1 cellular context compared by ENCODE assay signal in genomic region chr12:76621582-76622024, GRCh38.
TF ChIP-seq lines count a peak whose summit lies in the region.

No MANE protein-coding gene starts in this region.

TF ChIP-seq in HepG2, 621 proteins besides CTCF, POLR2A, EP300 and RAD21 (continued from another document and continues in another):
- TF ChIP-seq HMGXB3 (CRISPR knock-in tag; IDR thresholded peaks at IDR 0.05; ENCODE audit: borderline replicate concordance) (0 out of 2 replicates have a peak, but pooled peaks have one; percentile 38), RCOR2 (CRISPR knock-in tag; IDR thresholded peaks at IDR 0.05) (peak; percentile 65; the same call in 1 of the 2 replicates), HNRNPLL (IDR thresholded peaks at IDR 0.05; ENCODE audit: low read depth, low read length, poor library complexity, severe bottlenecking) (no peak), RORA (CRISPR knock-in tag; IDR thresholded peaks at IDR 0.05) (no peak), ERF (CRISPR knock-in tag; IDR thresholded peaks at IDR 0.05) (peak; percentile 67; the same call in 1 of the 2 replicates), GATA4 (IDR thresholded peaks at IDR 0.05; ENCODE audit: borderline replicate concordance, low read depth) (0 out of 2 replicates have a peak, but pooled peaks have one; percentile 45), TARDBP (CRISPR knock-in tag; IDR thresholded peaks at IDR 0.05) (peak; percentile 69; the same call in 1 of the 2 replicates), STAG1 (CRISPR knock-in tag; IDR thresholded peaks at IDR 0.05) (peak; percentile 96), RARA (CRISPR knock-in tag; IDR thresholded peaks at IDR 0.05) (peak; percentile 70), TFAP4 (IDR thresholded peaks at IDR 0.05; ENCODE audit: borderline replicate concordance, low read depth) (peak; percentile 70; the same call in 1 of the 2 replicates), NR2F2 (IDR thresholded peaks at IDR 0.05; ENCODE audit: borderline replicate concordance, low read depth) (peak; percentile 53; the same call in 1 of the 2 replicates), ISL2 (CRISPR knock-in tag; IDR thresholded peaks at IDR 0.05) (peak; percentile 87), ZMYM4 (CRISPR knock-in tag; IDR thresholded peaks at IDR 0.05) (peak; percentile 89), HBP1 (CRISPR knock-in tag; IDR thresholded peaks at IDR 0.05; ENCODE audit: low read depth) (no peak), FOXK1 (CRISPR knock-in tag; IDR thresholded peaks at IDR 0.05; ENCODE audit: borderline replicate concordance, low read depth) (peak; percentile 79), SOX6 (IDR thresholded peaks at IDR 0.05) (no peak), SOX6 (CRISPR knock-in tag; IDR thresholded peaks at IDR 0.05) (peak; percentile 100), ZNF383 (CRISPR knock-in tag; IDR thresholded peaks at IDR 0.05; ENCODE audit: borderline replicate concordance) (no peak), GZF1 (CRISPR knock-in tag; IDR thresholded peaks at IDR 0.05) (no peak), PHB2 (IDR thresholded peaks at IDR 0.05; ENCODE audit: partially characterized antibody) (no peak), NR2C2 (CRISPR knock-in tag; IDR thresholded peaks at IDR 0.05; ENCODE audit: borderline replicate concordance) (peak; percentile 25; the same call in 1 of the 2 replicates), ZNF263 (CRISPR knock-in tag; IDR thresholded peaks at IDR 0.05) (no peak), PPARG (CRISPR knock-in tag; conservative IDR thresholded peaks at IDR 0.05) (peak; percentile 100), SP140L (CRISPR knock-in tag; IDR thresholded peaks at IDR 0.05; ENCODE audit: borderline replicate concordance) (no peak), ZFX (CRISPR knock-in tag; IDR thresholded peaks at IDR 0.05; ENCODE audit: low read depth) (no peak), ASH2L (IDR thresholded peaks at IDR 0.05; ENCODE audit: insufficient read length, low read depth, low read length) (peak; percentile 22), ZNF331 (CRISPR knock-in tag; IDR thresholded peaks at IDR 0.05) (peak; percentile 71; the same call in 1 of the 2 replicates), NCOA2 (CRISPR knock-in tag; IDR thresholded peaks at IDR 0.05) (peak; percentile 81), MIXL1 (CRISPR knock-in tag; IDR thresholded peaks at IDR 0.05) (peak; percentile 81), FOXO1 (CRISPR knock-in tag; IDR thresholded peaks at IDR 0.05) (peak; percentile 93), JDP2 (CRISPR knock-in tag; IDR thresholded peaks at IDR 0.05; ENCODE audit: borderline replicate concordance) (no peak), THAP11 (CRISPR knock-in tag; IDR thresholded peaks at IDR 0.05) (peak; percentile 69), PAXIP1 (CRISPR knock-in tag; conservative IDR thresholded peaks at IDR 0.05) (peak; percentile 80), ZNF878 (CRISPR knock-in tag; IDR thresholded peaks at IDR 0.05) (peak; percentile 37; the same call in 1 of the 2 replicates), MAFF (IDR thresholded peaks at IDR 0.05; ENCODE audit: low read depth, low read length) (0 out of 2 replicates have a peak, but pooled peaks have one; percentile 0), FOXK2 (IDR thresholded peaks at IDR 0.05) (peak; percentile 81), NKX3-1 (CRISPR knock-in tag; IDR thresholded peaks at IDR 0.05) (0 out of 2 replicates have a peak, but pooled peaks have one; percentile 48)
- TF ChIP-seq, protein P1, sequence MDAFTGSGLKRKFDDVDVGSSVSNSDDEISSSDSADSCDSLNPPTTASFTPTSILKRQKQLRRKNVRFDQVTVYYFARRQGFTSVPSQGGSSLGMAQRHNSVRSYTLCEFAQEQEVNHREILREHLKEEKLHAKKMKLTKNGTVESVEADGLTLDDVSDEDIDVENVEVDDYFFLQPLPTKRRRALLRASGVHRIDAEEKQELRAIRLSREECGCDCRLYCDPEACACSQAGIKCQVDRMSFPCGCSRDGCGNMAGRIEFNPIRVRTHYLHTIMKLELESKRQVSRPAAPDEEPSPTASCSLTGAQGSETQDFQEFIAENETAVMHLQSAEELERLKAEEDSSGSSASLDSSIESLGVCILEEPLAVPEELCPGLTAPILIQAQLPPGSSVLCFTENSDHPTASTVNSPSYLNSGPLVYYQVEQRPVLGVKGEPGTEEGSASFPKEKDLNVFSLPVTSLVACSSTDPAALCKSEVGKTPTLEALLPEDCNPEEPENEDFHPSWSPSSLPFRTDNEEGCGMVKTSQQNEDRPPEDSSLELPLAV (CRISPR knock-in tag; conservative IDR thresholded peaks at IDR 0.05; ENCODE audit: low read depth), result no peak
- TF ChIP-seq, protein P2, sequence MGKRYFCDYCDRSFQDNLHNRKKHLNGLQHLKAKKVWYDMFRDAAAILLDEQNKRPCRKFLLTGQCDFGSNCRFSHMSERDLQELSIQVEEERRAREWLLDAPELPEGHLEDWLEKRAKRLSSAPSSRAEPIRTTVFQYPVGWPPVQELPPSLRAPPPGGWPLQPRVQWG (CRISPR knock-in tag; IDR thresholded peaks at IDR 0.05; ENCODE audit: borderline replicate concordance, low read depth), result no peak
- TF ChIP-seq, protein P3, sequence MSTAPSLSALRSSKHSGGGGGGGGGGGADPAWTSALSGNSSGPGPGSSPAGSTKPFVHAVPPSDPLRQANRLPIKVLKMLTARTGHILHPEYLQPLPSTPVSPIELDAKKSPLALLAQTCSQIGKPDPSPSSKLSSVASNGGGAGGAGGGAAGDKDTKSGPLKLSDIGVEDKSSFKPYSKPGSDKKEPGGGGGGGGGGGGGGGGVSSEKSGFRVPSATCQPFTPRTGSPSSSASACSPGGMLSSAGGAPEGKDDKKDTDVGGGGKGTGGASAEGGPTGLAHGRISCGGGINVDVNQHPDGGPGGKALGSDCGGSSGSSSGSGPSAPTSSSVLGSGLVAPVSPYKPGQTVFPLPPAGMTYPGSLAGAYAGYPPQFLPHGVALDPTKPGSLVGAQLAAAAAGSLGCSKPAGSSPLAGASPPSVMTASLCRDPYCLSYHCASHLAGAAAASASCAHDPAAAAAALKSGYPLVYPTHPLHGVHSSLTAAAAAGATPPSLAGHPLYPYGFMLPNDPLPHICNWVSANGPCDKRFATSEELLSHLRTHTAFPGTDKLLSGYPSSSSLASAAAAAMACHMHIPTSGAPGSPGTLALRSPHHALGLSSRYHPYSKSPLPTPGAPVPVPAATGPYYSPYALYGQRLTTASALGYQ (CRISPR knock-in tag; IDR thresholded peaks at IDR 0.05), result peak; percentile 69; the same call in 1 of the 2 replicates
- TF ChIP-seq, protein P4, sequence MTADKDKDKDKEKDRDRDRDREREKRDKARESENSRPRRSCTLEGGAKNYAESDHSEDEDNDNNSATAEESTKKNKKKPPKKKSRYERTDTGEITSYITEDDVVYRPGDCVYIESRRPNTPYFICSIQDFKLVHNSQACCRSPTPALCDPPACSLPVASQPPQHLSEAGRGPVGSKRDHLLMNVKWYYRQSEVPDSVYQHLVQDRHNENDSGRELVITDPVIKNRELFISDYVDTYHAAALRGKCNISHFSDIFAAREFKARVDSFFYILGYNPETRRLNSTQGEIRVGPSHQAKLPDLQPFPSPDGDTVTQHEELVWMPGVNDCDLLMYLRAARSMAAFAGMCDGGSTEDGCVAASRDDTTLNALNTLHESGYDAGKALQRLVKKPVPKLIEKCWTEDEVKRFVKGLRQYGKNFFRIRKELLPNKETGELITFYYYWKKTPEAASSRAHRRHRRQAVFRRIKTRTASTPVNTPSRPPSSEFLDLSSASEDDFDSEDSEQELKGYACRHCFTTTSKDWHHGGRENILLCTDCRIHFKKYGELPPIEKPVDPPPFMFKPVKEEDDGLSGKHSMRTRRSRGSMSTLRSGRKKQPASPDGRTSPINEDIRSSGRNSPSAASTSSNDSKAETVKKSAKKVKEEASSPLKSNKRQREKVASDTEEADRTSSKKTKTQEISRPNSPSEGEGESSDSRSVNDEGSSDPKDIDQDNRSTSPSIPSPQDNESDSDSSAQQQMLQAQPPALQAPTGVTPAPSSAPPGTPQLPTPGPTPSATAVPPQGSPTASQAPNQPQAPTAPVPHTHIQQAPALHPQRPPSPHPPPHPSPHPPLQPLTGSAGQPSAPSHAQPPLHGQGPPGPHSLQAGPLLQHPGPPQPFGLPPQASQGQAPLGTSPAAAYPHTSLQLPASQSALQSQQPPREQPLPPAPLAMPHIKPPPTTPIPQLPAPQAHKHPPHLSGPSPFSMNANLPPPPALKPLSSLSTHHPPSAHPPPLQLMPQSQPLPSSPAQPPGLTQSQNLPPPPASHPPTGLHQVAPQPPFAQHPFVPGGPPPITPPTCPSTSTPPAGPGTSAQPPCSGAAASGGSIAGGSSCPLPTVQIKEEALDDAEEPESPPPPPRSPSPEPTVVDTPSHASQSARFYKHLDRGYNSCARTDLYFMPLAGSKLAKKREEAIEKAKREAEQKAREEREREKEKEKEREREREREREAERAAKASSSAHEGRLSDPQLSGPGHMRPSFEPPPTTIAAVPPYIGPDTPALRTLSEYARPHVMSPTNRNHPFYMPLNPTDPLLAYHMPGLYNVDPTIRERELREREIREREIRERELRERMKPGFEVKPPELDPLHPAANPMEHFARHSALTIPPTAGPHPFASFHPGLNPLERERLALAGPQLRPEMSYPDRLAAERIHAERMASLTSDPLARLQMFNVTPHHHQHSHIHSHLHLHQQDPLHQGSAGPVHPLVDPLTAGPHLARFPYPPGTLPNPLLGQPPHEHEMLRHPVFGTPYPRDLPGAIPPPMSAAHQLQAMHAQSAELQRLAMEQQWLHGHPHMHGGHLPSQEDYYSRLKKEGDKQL (CRISPR knock-in tag; IDR thresholded peaks at IDR 0.05; ENCODE audit: low read depth), result peak; percentile 42; the same call in 1 of the 2 replicates
- TF ChIP-seq, protein P5, sequence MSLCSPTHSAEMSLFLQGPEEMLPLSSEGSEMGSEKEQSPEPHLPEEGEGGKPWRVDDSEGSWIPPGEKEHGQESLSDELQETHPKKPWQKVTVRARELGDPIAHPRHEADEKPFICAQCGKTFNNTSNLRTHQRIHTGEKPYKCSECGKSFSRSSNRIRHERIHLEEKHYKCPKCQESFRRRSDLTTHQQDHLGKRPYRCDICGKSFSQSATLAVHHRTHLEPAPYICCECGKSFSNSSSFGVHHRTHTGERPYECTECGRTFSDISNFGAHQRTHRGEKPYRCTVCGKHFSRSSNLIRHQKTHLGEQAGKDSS (CRISPR knock-in tag; IDR thresholded peaks at IDR 0.05; ENCODE audit: borderline replicate concordance, low read depth), result no peak
